25 cellular contexts compared by ENCODE assay signal in genomic region chr6:42619963-42620362, GRCh38.
"Had no signal": no experiment of that assay in that cellular context is flagged by ENCODE, and none has a peak within 500 bp of the region (broad histone marks: within the 10 kb centered on the region; RNA-seq: fewer than 3 reads in every experiment).

No MANE protein-coding gene starts in this region.

- H3K9me3 Mint-ChIP-seq: mesothelial cell of epicardium; naive B cell; natural killer cell treated with Interleukin-12 subunit alpha and Interleukin-12 subunit beta and Interleukin-15 and Interleukin-18, amount 100 ng/mL, for 72 hours; stimulated activated naive B cell treated with anti-CD40 and anti-IgM and Interleukin-4, amounts not matched to agents 10 μg/mL and 1 μg/mL and 100 μg/mL, for 72 hours had no signal

- H3K27me3 ChIP-seq: hepatocyte, ovary, right atrium auricular region, right lobe of liver, stomach, testis, thyroid gland, transverse colon, upper lobe of left lung, vagina had no signal

- H2AFZ ChIP-seq: hepatocyte had no signal

- H3K27ac ChIP-seq: hepatocyte, left ventricle myocardium inferior, ovary, right atrium auricular region, right lobe of liver, stomach, testis, thyroid gland, transverse colon, upper lobe of left lung, vagina had no signal

- H3K36me3 ChIP-seq: ovary had no signal

- ATAC-seq: natural killer cell treated with Interleukin-12 subunit alpha and Interleukin-12 subunit beta and Interleukin-15 and Interleukin-18, amount 100 ng/mL, for 72 hours; right lobe of liver; stimulated activated naive B cell treated with anti-CD40 and anti-IgM and Interleukin-4, amounts not matched to agents 10 μg/mL and 1 μg/mL and 100 μg/mL, for 72 hours; stimulated activated naive CD8-positive, alpha-beta T cell treated with anti-CD3 and anti-CD28 coated beads, Interleukin-15, Interleukin-2, amounts not matched to agents 100 U/mL and 50 U/mL, for 24 hours had no signal

- H3K27me3 Mint-ChIP-seq: naive B cell; natural killer cell treated with Interleukin-12 subunit alpha and Interleukin-12 subunit beta and Interleukin-15 and Interleukin-18, amount 100 ng/mL, for 72 hours; stimulated activated naive B cell treated with anti-CD40 and anti-IgM and Interleukin-4, amounts not matched to agents 10 μg/mL and 1 μg/mL and 100 μg/mL, for 72 hours had no signal

- H3K4me1 Mint-ChIP-seq: mesothelial cell of epicardium had no signal

- H3K27ac Mint-ChIP-seq: mesothelial cell of epicardium; stimulated activated naive B cell treated with anti-CD40 and anti-IgM and Interleukin-4, amounts not matched to agents 10 μg/mL and 1 μg/mL and 100 μg/mL, for 72 hours had no signal

- H3K9me3 ChIP-seq: left ventricle myocardium inferior, ovary, right atrium auricular region, right lobe of liver, stomach, testis, thyroid gland, transverse colon, upper lobe of left lung, vagina had no signal

- DNase-seq: islet precursor cell; left ventricle myocardium inferior; mesendoderm; naive B cell; ovary; posterior cingulate gyrus; right lobe of liver; stimulated activated CD4-positive, alpha-beta T cell treated with anti-CD3 and anti-CD28 coated beads, Interleukin-1b, Interleukin-23, amount 100 ng/mL, for 48 hours; stimulated activated CD4-positive, alpha-beta T cell treated with anti-CD3 and anti-CD28 coated beads, Interleukin-2, amount 100 ng/mL, for 48 hours; stimulated activated CD4-positive, alpha-beta T cell treated with anti-CD3 and anti-CD28 coated beads, Interleukin-4, amount 100 ng/mL, for 4 hours; stimulated activated CD8-positive, alpha-beta memory T cell treated with anti-CD3 and anti-CD28 coated beads, Interleukin-4, amount 100 ng/mL, for 48 hours; stimulated activated naive B cell treated with anti-CD40 and anti-IgM and Interleukin-4, amounts not matched to agents 10 μg/mL and 1 μg/mL and 100 μg/mL, for 72 hours; stimulated activated naive CD8-positive, alpha-beta T cell treated with anti-CD3 and anti-CD28 coated beads, Interleukin-15, Interleukin-2, amounts not matched to agents 100 U/mL and 50 U/mL, for 24 hours; stomach; testis; thyroid gland; transverse colon; upper lobe of left lung had no signal

- H3K4me1 ChIP-seq: right atrium auricular region, right lobe of liver, stomach, testis, thyroid gland, upper lobe of left lung, vagina had no signal

- H3K4me3 Mint-ChIP-seq: mesothelial cell of epicardium; naive B cell; natural killer cell treated with Interleukin-12 subunit alpha and Interleukin-12 subunit beta and Interleukin-15 and Interleukin-18, amount 100 ng/mL, for 72 hours; stimulated activated naive B cell treated with anti-CD40 and anti-IgM and Interleukin-4, amounts not matched to agents 10 μg/mL and 1 μg/mL and 100 μg/mL, for 72 hours had no signal

- H3K4me2 ChIP-seq: hepatocyte, smooth muscle cell had no signal

- H3K4me3 ChIP-seq: hepatocyte, left ventricle myocardium inferior, lung, ovary, right atrium auricular region, right lobe of liver, smooth muscle cell, stomach, testis, thyroid gland, transverse colon, upper lobe of left lung, vagina had no signal
